Comparison of ENCODE assay signal across 19 cellular contexts in the genomic region with DNA sequence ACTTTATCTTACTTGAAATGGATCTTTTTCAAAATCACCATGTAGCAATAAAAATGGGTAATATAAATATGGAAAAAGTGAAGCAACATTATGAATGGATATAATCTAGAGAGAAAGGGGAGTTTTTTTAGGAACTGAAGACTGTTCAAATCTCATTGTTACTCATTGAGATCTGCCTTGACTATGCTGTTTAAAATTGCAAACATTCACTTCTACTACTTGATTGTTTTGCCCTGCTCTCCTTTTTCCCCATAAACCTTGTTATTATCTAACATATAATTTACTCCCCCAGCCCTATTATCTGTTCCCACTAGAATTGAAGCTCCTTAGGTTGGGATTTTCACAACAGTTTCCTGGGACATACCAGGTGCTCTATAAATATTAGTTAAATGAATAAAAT.
DNase-seq lines count a peak whose midpoint lies in the region; ATAC-seq, FAIRE-seq and TF ChIP-seq lines count a peak whose summit lies in the region.
"Had no signal": no experiment of that assay in that cellular context is flagged by ENCODE, and none has a peak within 500 bp of the region (broad histone marks: within the 10 kb centered on the region; RNA-seq: fewer than 3 reads in every experiment).

No MANE protein-coding gene starts in this region.

- H3K4me3 ChIP-seq in OCI-LY3 (ENCODE audit: low read length) = no peak overlapping the region
- H3K4me3 ChIP-seq: BLaER1 treated with 17β-estradiol and CSF1 and Interleukin-3, amounts not matched to agents 10 nM and 100 nM; MG63; PC-9 had no signal

- no peaks in the 10 kb centered on the region for H3K9me3 Mint-ChIP-seq in activated naive CD4-positive, alpha-beta T cell treated with anti-CD3 and anti-CD28 coated beads, Interleukin-2, amount 50 U/mL, for 24 hours

- H3K9ac ChIP-seq in OCI-LY3 (ENCODE audit: low read length) = no peak overlapping the region
- H3K9ac ChIP-seq: BLaER1 treated with 17β-estradiol and CSF1 and Interleukin-3, amounts not matched to agents 10 nM and 100 nM had no signal

- DNase-seq in activated naive CD4-positive, alpha-beta T cell (lab: John Stamatoyannopoulos, UW) = no peak
- DNase-seq in DMS153 treated with DMSO at 0.1 percent for 48 hours (lab: John Stamatoyannopoulos, UW; ENCODE audit: unreplicated experiment) = no peak
- DNase-seq: Calu3; CD8-positive, alpha-beta T cell; H9; Kasumi-1; MG63; NCI-H1092 treated with DMSO at 0.1 percent for 48 hours; NCI-H146; NCI-H2029 treated with DMSO at 0.1 percent for 48 hours; NCI-H2171; NCI-H82; PC-9 had no signal

- no peaks in the 10 kb centered on the region for H3K27me3 ChIP-seq in OCI-LY3 (ENCODE audit: low read depth, low read length)
- H3K27me3 ChIP-seq: BLaER1 treated with 17β-estradiol and CSF1 and Interleukin-3, amounts not matched to agents 10 nM and 100 nM; MG63 had no signal

- no peaks in the 10 kb centered on the region for H3K27me3 Mint-ChIP-seq in activated naive CD4-positive, alpha-beta T cell treated with anti-CD3 and anti-CD28 coated beads, Interleukin-2, amount 50 U/mL, for 24 hours

- peak; percentile 65 for FAIRE-seq in islet of Langerhans (lab: Jason Lieb, UNC)

- no peak for TF ChIP-seq CTCF in OCI-LY3 (IDR thresholded peaks at IDR 0.05; ENCODE audit: low read depth, low read length)

- H3K36me3 ChIP-seq in OCI-LY3 (replicated peaks; ENCODE audit: low read depth, low read length) = no peaks in the 10 kb centered on the region
- H3K36me3 ChIP-seq: MG63 had no signal

- H2AFZ ChIP-seq in OCI-LY3 (ENCODE audit: low read depth, low read length) = no peak overlapping the region
- H2AFZ ChIP-seq: PC-9 had no signal

- peaks cover 36% of the 10 kb centered on the region for H4K20me1 ChIP-seq in OCI-LY3 (ENCODE audit: insufficient read depth, low read length)

- H3K9me3 ChIP-seq in OCI-LY3 (ENCODE audit: insufficient read depth, low read length) = no peaks in the 10 kb centered on the region
- H3K9me3 ChIP-seq: MG63 had no signal

- H3K27ac ChIP-seq in OCI-LY3 (ENCODE audit: low read length) = no peak overlapping the region
- H3K27ac ChIP-seq: BLaER1 treated with 17β-estradiol and CSF1 and Interleukin-3, amounts not matched to agents 10 nM and 100 nM; PC-9 had no signal

- H3K36me3 Mint-ChIP-seq in activated naive CD4-positive, alpha-beta T cell treated with anti-CD3 and anti-CD28 coated beads, Interleukin-2, amount 50 U/mL, for 24 hours = peaks cover 15% of the 10 kb centered on the region

- peak overlapping the region; percentile 50 for H3K4me2 ChIP-seq in OCI-LY3 (ENCODE audit: low read length)
- H3K4me2 ChIP-seq: PC-9 had no signal

- H3K4me3 Mint-ChIP-seq in activated naive CD4-positive, alpha-beta T cell treated with anti-CD3 and anti-CD28 coated beads, Interleukin-2, amount 50 U/mL, for 24 hours = no peak overlapping the region
- H3K4me3 Mint-ChIP-seq: CD8-positive, alpha-beta T cell; H9 had no signal

- peak overlapping the region; percentile 74 for H3K27ac Mint-ChIP-seq in activated naive CD4-positive, alpha-beta T cell treated with anti-CD3 and anti-CD28 coated beads, Interleukin-2, amount 50 U/mL, for 24 hours
- H3K27ac Mint-ChIP-seq: CD8-positive, alpha-beta T cell had no signal

- peaks cover 25% of the 10 kb centered on the region for H3K4me1 ChIP-seq in OCI-LY3 (ENCODE audit: low read length)

- peaks cover 64% of the 10 kb centered on the region for H3K4me1 Mint-ChIP-seq in activated naive CD4-positive, alpha-beta T cell treated with anti-CD3 and anti-CD28 coated beads, Interleukin-2, amount 50 U/mL, for 24 hours

- ATAC-seq in HG02884 (IDR thresholded peaks at IDR 0.05; ENCODE audit: unreplicated experiment) (peak; percentile 30), HG03175 (IDR thresholded peaks at IDR 0.05; ENCODE audit: unreplicated experiment) (no peak)
- ATAC-seq: CD8-positive, alpha-beta T cell had no signal

- H3K79me2 ChIP-seq in OCI-LY3 (ENCODE audit: low read length) = peaks cover 22% of the 10 kb centered on the region
